8 cellular contexts compared by ENCODE assay signal in the genomic region with DNA sequence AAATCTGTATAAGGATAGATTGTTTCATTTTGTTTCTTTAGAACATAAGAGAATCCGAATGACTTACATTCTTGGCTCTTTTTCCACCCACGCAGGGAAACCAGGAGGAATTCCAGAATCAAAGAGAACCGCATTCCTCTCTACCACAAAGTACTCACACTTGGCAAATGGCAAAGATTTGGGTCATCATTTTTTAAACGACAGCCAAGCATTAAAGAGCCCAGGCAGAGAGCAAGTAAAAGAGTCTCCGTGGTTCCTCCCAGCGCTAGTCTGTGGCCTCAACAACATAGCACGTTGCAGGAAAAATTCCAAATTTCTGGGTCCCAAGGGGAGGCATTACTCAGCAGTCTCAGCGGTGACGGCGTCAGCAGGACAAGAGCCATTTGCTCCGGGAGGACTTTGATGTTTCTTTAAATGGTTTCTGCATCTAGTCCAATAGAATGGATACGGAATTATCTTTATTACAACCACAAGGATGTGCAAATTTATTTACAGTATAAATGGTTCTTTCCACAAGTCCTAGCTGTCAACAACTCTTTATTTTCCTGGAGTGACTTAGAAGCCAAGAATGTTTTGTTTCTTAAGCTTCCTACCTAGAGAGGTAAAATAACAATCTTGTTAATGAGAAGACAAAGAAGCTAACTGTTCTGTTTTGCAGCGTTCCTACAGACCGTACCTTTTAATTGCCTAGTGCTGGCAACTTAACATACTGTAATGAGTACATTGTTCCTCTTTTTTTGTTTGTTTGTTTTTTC.
DNase-seq lines count a peak whose midpoint lies in the region; ATAC-seq, FAIRE-seq and TF ChIP-seq lines count a peak whose summit lies in the region.

No MANE protein-coding gene starts in this region.

- peak overlapping the region; percentile 61 for H3K4me2 ChIP-seq in endothelial cell of umbilical vein (ENCODE audit: insufficient read depth, low read length)

- no peaks in the 10 kb centered on the region for H3K9me1 ChIP-seq in endothelial cell of umbilical vein (replicated peaks; ENCODE audit: control insufficient read depth, extremely low read depth, insufficient read depth, low read length)

- no peaks in the 10 kb centered on the region for H4K20me1 ChIP-seq in endothelial cell of umbilical vein (replicated peaks; ENCODE audit: control insufficient read depth, extremely low read depth, insufficient read depth, low read length)

- peak overlapping the region; percentile 87 for H2AFZ ChIP-seq in endothelial cell of umbilical vein (ENCODE audit: low read depth, low read length)

- no peak for ATAC-seq in HG03139 (IDR thresholded peaks at IDR 0.05; ENCODE audit: unreplicated experiment)

- peak; percentile 88 for FAIRE-seq in endothelial cell of umbilical vein (lab: Jason Lieb, UNC)

- H3K9me3 ChIP-seq in endothelial cell of umbilical vein (replicated peaks; ENCODE audit: control insufficient read depth, insufficient read depth, low read length) (no peaks in the 10 kb centered on the region), mesodermal cell (ENCODE audit: control insufficient read depth, low read length) (no peaks in the 10 kb centered on the region)

- H3K27me3 ChIP-seq in BJ (ENCODE audit: control insufficient read depth, insufficient read depth, low read length) (no peaks in the 10 kb centered on the region), endothelial cell of umbilical vein (ENCODE audit: control insufficient read depth in 2 of 2, insufficient read depth in 2 of 2, low read length in 2 of 2) (no peaks in the 10 kb centered on the region)

- POLR2A ChIA-PET in BJ (lab: Charles Lee) = interaction anchor here (0.6 to 1.0 kb wide), 3 partner anchors 72 to 225 kb away, joined by 4 to 10 read pairs (median 10); no protein-coding TSS in a partner anchor
- POLR2A ChIA-PET in endothelial cell of umbilical vein (lab: Charles Lee) = interaction anchor here (0.6 to 0.9 kb wide), 2 partner anchors 38 to 80 kb away, joined by 3 to 6 read pairs; no protein-coding TSS in a partner anchor

- no TSS peak for BruUV-seq in endothelial cell of umbilical vein (replicated peaks; lab: Mats Ljungman, UMichigan)

- H3K36me3 ChIP-seq in BJ (ENCODE audit: control insufficient read depth, insufficient read depth, low read length) (no peaks in the 10 kb centered on the region), endothelial cell of umbilical vein (ENCODE audit: control insufficient read depth in 2 of 2, extremely low read depth in 1 of 2, insufficient read depth in 2 of 2, low read length in 2 of 2) (no peaks in the 10 kb centered on the region), mesodermal cell (ENCODE audit: control insufficient read depth, insufficient read depth, low read length) (no peaks in the 10 kb centered on the region)

- DNase-seq in BJ (ENCODE audit: low read depth) = peak; percentile 97
- peak; percentile 14 to 67 for DNase-seq in NCI-H446 (lab: John Stamatoyannopoulos, UW)
- DNase-seq in endothelial cell of umbilical vein (ENCODE audit: low read depth, low spot score) = peak; percentile 82
- DNase-seq in NCI-H82 treated with DMSO at 0.1 percent for 48 hours (lab: John Stamatoyannopoulos, UW; ENCODE audit: unreplicated experiment) = no peak
- DNase-seq in NCI-H2029 (lab: John Stamatoyannopoulos, UW) = no peak
- no peak for DNase-seq in activated CD4-positive, alpha-beta T cell treated with anti-CD3 and anti-CD28 coated beads, Interleukin-2, amount 50 U/mL, for 48 hours

- dilution Hi-C loops in endothelial cell of umbilical vein (cut with MboI; ENCODE audit: extremely low pct_ligation_motif_present, low sequenced_read_pairs) = no loop called here

- H3K4me3 ChIP-seq in BJ (ENCODE audit: low read depth, low read length) (peak overlapping the region; percentile 16), endothelial cell of umbilical vein (replicated peaks in 1 of 3; ENCODE audit: insufficient read depth in 1 of 3, low read depth in 1 of 3, low read length in 3 of 3) (peak overlapping the region; percentile 2 to 57 (median 32)), mesodermal cell (ENCODE audit: extremely low read depth, insufficient read depth, low read length, poor library complexity, severe bottlenecking) (peak overlapping the region; percentile 23)

- H3K79me2 ChIP-seq in endothelial cell of umbilical vein (ENCODE audit: control insufficient read depth, insufficient read depth, low read length) = no peaks in the 10 kb centered on the region

- intact Hi-C loops in endothelial cell of umbilical vein (cut with micrococcal nuclease) = loop anchor here (1.0 to 5.0 kb wide), 7 partner anchors 14 to 234 kb away; partner anchors contain the start of gene SKIDA1

- peak overlapping the region; percentile 83 for H3K27ac ChIP-seq in endothelial cell of umbilical vein (ENCODE audit: insufficient read depth, low read depth, low read length)
- peak overlapping the region; percentile 93 for H3K27ac ChIP-seq in mesodermal cell (ENCODE audit: low read depth, low read length, severe bottlenecking)

- no peak for TF ChIP-seq CTCF in BJ (IDR thresholded peaks at IDR 0.05; ENCODE audit: insufficient read depth, low read depth, low read length)
- no peak for TF ChIP-seq CTCF in endothelial cell of umbilical vein (IDR thresholded peaks at IDR 0.05; ENCODE audit: extremely low read depth in 1 of 2, insufficient read depth in 1 of 2, low read depth in 1 of 2, low read length in 2 of 2)

- peak overlapping the region; percentile 76 for H3K9ac ChIP-seq in endothelial cell of umbilical vein (replicated peaks; ENCODE audit: extremely low read depth, insufficient read depth, low read length)

- 0 to 1% methylated on average over 7 to 10 of the region's 14 CpGs for WGBS in mesodermal cell (ENCODE audit: insufficient coverage in 2 of 2), 2 experiments

- no peak for TF ChIP-seq POLR2A in endothelial cell of umbilical vein (IDR thresholded peaks at IDR 0.05; ENCODE audit: low read depth, low read length)

- CTCF ChIA-PET in BJ (lab: Yijun Ruan, JAX) = interaction anchor here (1.3 to 2.5 kb wide), 3 partner anchors 10 to 26 kb away, joined by 5 to 11 read pairs (median 5); no protein-coding TSS in a partner anchor
- CTCF ChIA-PET in endothelial cell of umbilical vein (lab: Charles Lee) = interaction anchor here (0.6 to 1.5 kb wide), 13 partner anchors 12 to 181 kb away, joined by 3 to 6 read pairs (median 4); no protein-coding TSS in a partner anchor

- H3K4me1 ChIP-seq in endothelial cell of umbilical vein (ENCODE audit: control insufficient read depth, extremely low read depth, insufficient read depth, low read length) (peaks cover 19% of the 10 kb centered on the region), mesodermal cell (ENCODE audit: control insufficient read depth, insufficient read depth, low read length, poor library complexity, severe bottlenecking) (peaks cover 24% of the 10 kb centered on the region)

TF ChIP-seq in endothelial cell of umbilical vein, 7 proteins besides CTCF, POLR2A, EP300 and RAD21:
- TF ChIP-seq MYC (IDR thresholded peaks at IDR 0.05; ENCODE audit: low read depth, low read length) = no peak
- no peak for TF ChIP-seq GATA2 (IDR thresholded peaks at IDR 0.05; ENCODE audit: insufficient read depth, insufficient read length, low read depth, low read length)
- TF ChIP-seq JUN (IDR thresholded peaks at IDR 0.05; ENCODE audit: borderline replicate concordance, insufficient read depth, insufficient read length, low read depth) = no peak
- TF ChIP-seq POLR2AphosphoS5 (IDR thresholded peaks at IDR 0.05; ENCODE audit: insufficient read depth, low read depth, low read length) = no peak
- TF ChIP-seq FOS (IDR thresholded peaks at IDR 0.05; ENCODE audit: borderline replicate concordance, insufficient read depth, low read length) = no peak
- no peak for TF ChIP-seq MAX (IDR thresholded peaks at IDR 0.05; ENCODE audit: insufficient read depth, insufficient read length)
- TF ChIP-seq EZH2 (IDR thresholded peaks at IDR 0.05; ENCODE audit: borderline replicate concordance, low read depth, low read length, severe bottlenecking) = no peak

Comparison
In these comparisons a context has a peak if more than half of its experiments do, and no peak if none do; other contexts are left out.
1. DNase-seq: peak in BJ (single experiment), NCI-H446 (2 of 2) and endothelial cell of umbilical vein (single experiment); none in NCI-H82 treated with DMSO at 0.1 percent for 48 hours (single experiment), NCI-H2029 (single experiment) and activated CD4-positive, alpha-beta T cell treated with anti-CD3 and anti-CD28 coated beads, Interleukin-2, amount 50 U/mL, for 48 hours (0 of 2).
2. Peak in every context shown above with its lines, with median percentiles within 50 percentile points of each other: H3K4me3 ChIP-seq.